ENCODE assay signal across 14 cellular contexts in genomic region chr22:31926969-31927368, GRCh38. TPM values are rescaled to one million over a fixed set of nuclear protein-coding genes. Genes with fewer than 3 reads are reported as not detected.
DNase-seq lines count a peak whose midpoint lies in the region; ATAC-seq and TF ChIP-seq lines count a peak whose summit lies in the region.
"Had no signal": no experiment of that assay in that cellular context is flagged by ENCODE, and none has a peak within 500 bp of the region (broad histone marks: within the 10 kb centered on the region; RNA-seq: fewer than 3 reads in every experiment).

No MANE protein-coding gene starts in this region.

- no peak overlapping the region for H3K4me3 Mint-ChIP-seq in stimulated activated naive B cell treated with anti-CD40 and anti-IgM and Interleukin-4, amounts not matched to agents 10 μg/mL and 1 μg/mL and 100 μg/mL, for 72 hours
- no peak overlapping the region for H3K4me3 Mint-ChIP-seq in stimulated activated naive CD8-positive, alpha-beta T cell treated with anti-CD3 and anti-CD28 coated beads, Interleukin-15, amount 100 ng/mL, for 72 hours

- intact Hi-C loops in vagina (cut with DNase I), result no loop called here

- no peak overlapping the region for H3K4me3 ChIP-seq in vagina
- H3K4me3 ChIP-seq: BLaER1 treated with 17β-estradiol and CSF1 and Interleukin-3, amounts not matched to agents 10 nM and 100 nM; coronary artery; sigmoid colon had no signal

- H3K4me1 Mint-ChIP-seq in stimulated activated naive B cell treated with anti-CD40 and anti-IgM and Interleukin-4, amounts not matched to agents 10 μg/mL and 1 μg/mL and 100 μg/mL, for 72 hours, result peaks cover 14 to 18% of the 10 kb centered on the region in 2 donors
- no peaks in the 10 kb centered on the region for H3K4me1 Mint-ChIP-seq in stimulated activated naive CD8-positive, alpha-beta T cell treated with anti-CD3 and anti-CD28 coated beads, Interleukin-15, amount 100 ng/mL, for 72 hours

- H3K9me3 ChIP-seq in vagina, result no peaks in the 10 kb centered on the region
- H3K9me3 ChIP-seq: BLaER1 treated with 17β-estradiol and CSF1 and Interleukin-3, amounts not matched to agents 10 nM and 100 nM; sigmoid colon had no signal

- TF ChIP-seq POLR2A in vagina (IDR thresholded peaks at IDR 0.05), result no peak

- H3K27ac Mint-ChIP-seq in stimulated activated naive B cell treated with anti-CD40 and anti-IgM and Interleukin-4, amounts not matched to agents 10 μg/mL and 1 μg/mL and 100 μg/mL, for 72 hours, result no peak overlapping the region
- H3K27ac Mint-ChIP-seq in stimulated activated naive CD8-positive, alpha-beta T cell treated with anti-CD3 and anti-CD28 coated beads, Interleukin-15, amount 100 ng/mL, for 72 hours, result no peak overlapping the region

- in situ Hi-C loops in GM13977 (cut with MboI; ENCODE audit: low pct_unique_long_range_greater_than_20kb, low sequenced_read_pairs, unreplicated experiment), result no loop called here

- H3K36me3 ChIP-seq in vagina, result no peaks in the 10 kb centered on the region
- H3K36me3 ChIP-seq: BLaER1 treated with 17β-estradiol and CSF1 and Interleukin-3, amounts not matched to agents 10 nM and 100 nM; sigmoid colon had no signal

- H3K27ac ChIP-seq in angular gyrus (ENCODE audit: low read depth, low read length) (peak overlapping the region; percentile 95), vagina (no peak overlapping the region)
- H3K27ac ChIP-seq: BLaER1 treated with 17β-estradiol and CSF1 and Interleukin-3, amounts not matched to agents 10 nM and 100 nM; coronary artery; sigmoid colon had no signal

- no peak for ATAC-seq in stimulated activated naive B cell treated with anti-CD40 and anti-IgM and Interleukin-4, amounts not matched to agents 10 μg/mL and 1 μg/mL and 100 μg/mL, for 72 hours (replicated peaks)
- no peak for ATAC-seq in stimulated activated naive CD8-positive, alpha-beta T cell treated with anti-CD3 and anti-CD28 coated beads, Interleukin-15, amount 100 ng/mL, for 72 hours

- TF ChIP-seq CTCF in GM13977 (IDR thresholded peaks at IDR 0.05; ENCODE audit: extremely low read depth, insufficient read depth, missing control alignments) (no peak), vagina (IDR thresholded peaks at IDR 0.05) (no peak)

- no peaks in the 10 kb centered on the region for H3K9me3 Mint-ChIP-seq in stimulated activated naive B cell treated with anti-CD40 and anti-IgM and Interleukin-4, amounts not matched to agents 10 μg/mL and 1 μg/mL and 100 μg/mL, for 72 hours
- H3K9me3 Mint-ChIP-seq in stimulated activated naive CD8-positive, alpha-beta T cell treated with anti-CD3 and anti-CD28 coated beads, Interleukin-15, amount 100 ng/mL, for 72 hours, result no peaks in the 10 kb centered on the region

- H3K36me3 Mint-ChIP-seq in stimulated activated naive B cell treated with anti-CD40 and anti-IgM and Interleukin-4, amounts not matched to agents 10 μg/mL and 1 μg/mL and 100 μg/mL, for 72 hours, result no peaks in the 10 kb centered on the region

- no peaks in the 10 kb centered on the region for H3K4me1 ChIP-seq in vagina
- H3K4me1 ChIP-seq: sigmoid colon had no signal

- H3K27me3 Mint-ChIP-seq in stimulated activated naive B cell treated with anti-CD40 and anti-IgM and Interleukin-4, amounts not matched to agents 10 μg/mL and 1 μg/mL and 100 μg/mL, for 72 hours, result peaks cover 16 to 25% of the 10 kb centered on the region in 2 donors
- H3K27me3 Mint-ChIP-seq in stimulated activated naive CD8-positive, alpha-beta T cell treated with anti-CD3 and anti-CD28 coated beads, Interleukin-15, amount 100 ng/mL, for 72 hours, result peaks cover 16% of the 10 kb centered on the region

- no peaks in the 10 kb centered on the region for H3K27me3 ChIP-seq in vagina
- H3K27me3 ChIP-seq: BLaER1 treated with 17β-estradiol and CSF1 and Interleukin-3, amounts not matched to agents 10 nM and 100 nM; sigmoid colon had no signal

- DNase-seq in Ammon's horn (ENCODE audit: low spot score) (peak; percentile 90), GM13977 (ENCODE audit: low spot score) (peak; percentile 50), hypothalamus (lab: John Stamatoyannopoulos, UW) (peak in 33 of 51 donors; percentile 13 to 88 (median 41)), DMS153 (lab: John Stamatoyannopoulos, UW) (no peak), vagina (ENCODE audit: extremely low spot score in 2 of 2) (no peak)
- no peak for DNase-seq in stimulated activated naive B cell treated with anti-CD40 and anti-IgM and Interleukin-4, amounts not matched to agents 10 μg/mL and 1 μg/mL and 100 μg/mL, for 72 hours
- DNase-seq in stimulated activated naive CD8-positive, alpha-beta T cell treated with anti-CD3 and anti-CD28 coated beads, Interleukin-15, amount 100 ng/mL, for 72 hours, result no peak
- DNase-seq: activated naive CD4-positive, alpha-beta T cell; HCEC 1CT; NCI-H2029; sigmoid colon had no signal

RNA-seq across cellular contexts. Expression of gene YWHAH, which starts 17.4 kb away (rescaled TPM):
- total RNA-seq in vagina, result 86.2 TPM

Comparison
In these comparisons a context has a peak if more than half of its experiments do, and no peak if none do; other contexts are left out.
1. DNase-seq: peak in Ammon's horn (single experiment), GM13977 (single experiment) and hypothalamus (33 of 51); none in stimulated activated naive B cell treated with anti-CD40 and anti-IgM and Interleukin-4, amounts not matched to agents 10 μg/mL and 1 μg/mL and 100 μg/mL, for 72 hours (single experiment), DMS153 (single experiment), stimulated activated naive CD8-positive, alpha-beta T cell treated with anti-CD3 and anti-CD28 coated beads, Interleukin-15, amount 100 ng/mL, for 72 hours (0 of 2) and vagina (0 of 2).